In the genomic region with DNA sequence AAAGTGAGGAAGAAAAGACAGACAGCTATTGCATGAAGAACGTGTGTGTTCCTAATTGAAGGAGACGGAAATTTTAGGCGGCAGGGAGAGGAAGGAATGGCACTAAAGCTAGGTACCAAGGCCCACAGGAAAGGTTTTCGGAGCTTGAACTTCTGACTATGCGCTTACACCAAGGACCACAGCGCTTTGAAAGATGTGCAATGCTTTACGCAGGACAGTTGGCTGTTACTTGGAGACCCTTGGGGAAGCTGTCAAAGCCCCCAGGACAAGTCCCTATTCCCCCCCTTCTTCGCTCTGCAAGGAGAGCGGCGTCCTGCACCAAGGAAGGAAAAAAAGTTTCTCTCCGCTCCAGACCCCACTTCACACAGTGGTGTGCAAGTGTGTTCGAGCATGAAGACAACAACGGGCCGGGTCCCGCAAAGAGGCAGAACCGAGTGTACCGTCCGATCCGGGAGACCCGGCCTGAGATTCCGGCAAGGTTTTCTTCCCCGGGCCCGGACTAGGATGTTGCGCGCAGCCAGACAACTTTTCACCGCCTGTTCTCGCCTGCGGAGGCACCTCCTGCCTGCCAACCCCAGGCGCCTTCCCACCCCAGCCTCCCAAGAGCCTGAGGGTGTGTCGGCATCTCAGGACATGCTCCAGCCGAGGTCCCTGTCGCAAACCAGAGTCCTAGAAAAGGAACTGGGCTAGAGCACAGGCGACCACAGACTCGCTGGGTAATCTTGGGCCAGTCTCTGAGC, we compare ENCODE assay signal across 10 cellular contexts. TPM values are rescaled to one million over a fixed set of nuclear protein-coding genes. Genes with fewer than 3 reads are reported as not detected.
DNase-seq lines count a peak whose midpoint lies in the region; ATAC-seq and TF ChIP-seq lines count a peak whose summit lies in the region.
"Had no signal": no experiment of that assay in that cellular context is flagged by ENCODE, and none has a peak within 500 bp of the region (broad histone marks: within the 10 kb centered on the region; RNA-seq: fewer than 3 reads in every experiment).

No MANE protein-coding gene starts in this region.

- H3K4me3 Mint-ChIP-seq in nephron: peak overlapping the region; percentile 77 to 89 (median 85)
- peak overlapping the region; percentile 86 for H3K4me3 Mint-ChIP-seq in type B pancreatic cell

- H3K4me3 ChIP-seq in astrocyte of the spinal cord (ENCODE audit: low read depth, low read length): peak overlapping the region; percentile 69

- peak; percentile 29 for DNase-seq in astrocyte of the spinal cord (ENCODE audit: low read depth, low spot score)
- peak; percentile 40 for DNase-seq in Right ventricle myocardium superior
- DNase-seq in type B pancreatic cell (ENCODE audit: extremely low spot score, unreplicated experiment): no peak
- DNase-seq in AML-193 (lab: John Stamatoyannopoulos, UW): no peak
- no peak for DNase-seq in activated CD4-positive, alpha-beta T cell treated with anti-CD3 and anti-CD28 coated beads, Interleukin-2, amount 50 U/mL, for 1 hour
- DNase-seq: stimulated activated naive CD8-positive, alpha-beta T cell treated with anti-CD3 and anti-CD28 coated beads, Interleukin-15, amount 100 ng/mL, for 72 hours had no signal

- H3K27me3 Mint-ChIP-seq in nephron (ENCODE audit: low read depth): peaks cover 63% of the 10 kb centered on the region
- H3K27me3 Mint-ChIP-seq in type B pancreatic cell: peaks cover 81% of the 10 kb centered on the region

- no peaks in the 10 kb centered on the region for H3K36me3 Mint-ChIP-seq in nephron (ENCODE audit: low read depth)
- no peaks in the 10 kb centered on the region for H3K36me3 Mint-ChIP-seq in type B pancreatic cell

- TF ChIP-seq CTCF in astrocyte of the spinal cord (IDR thresholded peaks at IDR 0.05; ENCODE audit: low read depth, low read length) (no peak), nephron (IDR thresholded peaks at IDR 0.05; ENCODE audit: unreplicated experiment in 3 of 3) (no peak), type B pancreatic cell (conservative IDR thresholded peaks at IDR 0.05) (no peak)

- H3K27ac Mint-ChIP-seq in nephron (no peak overlapping the region), type B pancreatic cell (no peak overlapping the region)
- H3K27ac Mint-ChIP-seq: activated naive CD4-positive, alpha-beta T cell treated with anti-CD3 and anti-CD28 coated beads, Interleukin-2, amount 50 U/mL, for 72 hours; stimulated activated naive CD8-positive, alpha-beta T cell treated with anti-CD3 and anti-CD28 coated beads, Interleukin-15, amount 100 ng/mL, for 72 hours had no signal

- in situ Hi-C loops in astrocyte of the spinal cord (cut with HindIII; ENCODE audit: low sequenced_read_pairs): no loop called here

- H3K4me1 Mint-ChIP-seq in nephron: peaks cover 27% of the 10 kb centered on the region
- H3K4me1 Mint-ChIP-seq in type B pancreatic cell (ENCODE audit: unreplicated experiment): peaks cover 9% of the 10 kb centered on the region

- ATAC-seq in Right ventricle myocardium superior (ENCODE audit: poor library complexity) (peak; percentile 57), HG03097 (IDR thresholded peaks at IDR 0.05; ENCODE audit: low FRiP score, unreplicated experiment) (no peak), HG03571 (IDR thresholded peaks at IDR 0.05; ENCODE audit: unreplicated experiment) (no peak)
- ATAC-seq: stimulated activated naive CD8-positive, alpha-beta T cell treated with anti-CD3 and anti-CD28 coated beads, Interleukin-15, amount 100 ng/mL, for 72 hours had no signal

- H3K9me3 Mint-ChIP-seq in nephron (peaks cover 3% of the 10 kb centered on the region), type B pancreatic cell (no peaks in the 10 kb centered on the region)
- H3K9me3 Mint-ChIP-seq: activated naive CD4-positive, alpha-beta T cell treated with anti-CD3 and anti-CD28 coated beads, Interleukin-2, amount 50 U/mL, for 72 hours; stimulated activated naive CD8-positive, alpha-beta T cell treated with anti-CD3 and anti-CD28 coated beads, Interleukin-15, amount 100 ng/mL, for 72 hours had no signal

- intact Hi-C loops in Right ventricle myocardium superior (cut with DNase I): no loop called here

RNA-seq across cellular contexts. Expression of gene KDR, which starts 0.9 kb away (rescaled TPM):
- total RNA-seq in Right ventricle myocardium superior: 21.2 TPM
- 5.7 and 5.9 TPM in 2 replicates for total RNA-seq in type B pancreatic cell (ENCODE audit: low replicate concordance)
- total RNA-seq: activated naive CD4-positive, alpha-beta T cell treated with anti-CD3 and anti-CD28 coated beads, Interleukin-2, amount 50 U/mL, for 72 hours had no signal

Comparison
In these comparisons a context has a peak if more than half of its experiments do, and no peak if none do; other contexts are left out.
1. DNase-seq: peak in astrocyte of the spinal cord (single experiment) and Right ventricle myocardium superior (single experiment); none in type B pancreatic cell (single experiment), AML-193 (0 of 2) and activated CD4-positive, alpha-beta T cell treated with anti-CD3 and anti-CD28 coated beads, Interleukin-2, amount 50 U/mL, for 1 hour (single experiment).